1 cellular context compared by ENCODE assay signal in the genomic region with DNA sequence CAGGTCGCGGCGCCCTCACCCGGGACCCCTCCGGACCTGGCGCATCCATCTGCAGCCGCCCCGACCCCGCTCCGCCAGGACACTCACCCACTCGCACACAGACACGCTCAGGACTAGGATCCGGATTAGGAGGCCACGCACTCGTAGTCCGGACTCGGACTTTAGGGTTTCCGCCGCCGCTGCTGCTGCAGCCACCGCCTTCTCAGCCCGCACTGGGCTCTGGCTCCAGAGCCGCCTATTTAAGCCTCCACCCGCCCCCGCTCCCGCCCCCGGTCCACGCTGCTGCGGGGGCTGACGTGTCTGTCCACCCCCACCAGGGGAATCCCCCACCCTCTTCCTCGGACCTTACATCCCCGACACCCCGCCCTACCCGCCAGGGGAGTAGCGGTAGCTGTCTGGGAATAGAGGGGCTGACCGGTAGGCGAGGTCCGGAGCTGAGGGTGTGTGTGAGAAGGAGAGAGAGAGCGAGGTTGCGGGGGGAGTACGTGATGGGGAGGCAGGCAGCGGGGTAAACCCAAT.
A peak's percentile ranks its signal among the peaks of the same experiment; 100 is the strongest.
TF ChIP-seq lines count a peak whose summit lies in the region.

A gene with protein sequence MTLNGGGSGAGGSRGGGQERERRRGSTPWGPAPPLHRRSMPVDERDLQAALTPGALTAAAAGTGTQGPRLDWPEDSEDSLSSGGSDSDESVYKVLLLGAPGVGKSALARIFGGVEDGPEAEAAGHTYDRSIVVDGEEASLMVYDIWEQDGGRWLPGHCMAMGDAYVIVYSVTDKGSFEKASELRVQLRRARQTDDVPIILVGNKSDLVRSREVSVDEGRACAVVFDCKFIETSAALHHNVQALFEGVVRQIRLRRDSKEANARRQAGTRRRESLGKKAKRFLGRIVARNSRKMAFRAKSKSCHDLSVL (minus strand): TSS at position 214 of the 519 bp plus-strand sequence. CDS start 356 bp downstream, outside the sequence.

TF ChIP-seq in H1, 55 proteins besides CTCF, POLR2A, EP300 and RAD21 (continued from another document):
- TF ChIP-seq, protein P1, sequence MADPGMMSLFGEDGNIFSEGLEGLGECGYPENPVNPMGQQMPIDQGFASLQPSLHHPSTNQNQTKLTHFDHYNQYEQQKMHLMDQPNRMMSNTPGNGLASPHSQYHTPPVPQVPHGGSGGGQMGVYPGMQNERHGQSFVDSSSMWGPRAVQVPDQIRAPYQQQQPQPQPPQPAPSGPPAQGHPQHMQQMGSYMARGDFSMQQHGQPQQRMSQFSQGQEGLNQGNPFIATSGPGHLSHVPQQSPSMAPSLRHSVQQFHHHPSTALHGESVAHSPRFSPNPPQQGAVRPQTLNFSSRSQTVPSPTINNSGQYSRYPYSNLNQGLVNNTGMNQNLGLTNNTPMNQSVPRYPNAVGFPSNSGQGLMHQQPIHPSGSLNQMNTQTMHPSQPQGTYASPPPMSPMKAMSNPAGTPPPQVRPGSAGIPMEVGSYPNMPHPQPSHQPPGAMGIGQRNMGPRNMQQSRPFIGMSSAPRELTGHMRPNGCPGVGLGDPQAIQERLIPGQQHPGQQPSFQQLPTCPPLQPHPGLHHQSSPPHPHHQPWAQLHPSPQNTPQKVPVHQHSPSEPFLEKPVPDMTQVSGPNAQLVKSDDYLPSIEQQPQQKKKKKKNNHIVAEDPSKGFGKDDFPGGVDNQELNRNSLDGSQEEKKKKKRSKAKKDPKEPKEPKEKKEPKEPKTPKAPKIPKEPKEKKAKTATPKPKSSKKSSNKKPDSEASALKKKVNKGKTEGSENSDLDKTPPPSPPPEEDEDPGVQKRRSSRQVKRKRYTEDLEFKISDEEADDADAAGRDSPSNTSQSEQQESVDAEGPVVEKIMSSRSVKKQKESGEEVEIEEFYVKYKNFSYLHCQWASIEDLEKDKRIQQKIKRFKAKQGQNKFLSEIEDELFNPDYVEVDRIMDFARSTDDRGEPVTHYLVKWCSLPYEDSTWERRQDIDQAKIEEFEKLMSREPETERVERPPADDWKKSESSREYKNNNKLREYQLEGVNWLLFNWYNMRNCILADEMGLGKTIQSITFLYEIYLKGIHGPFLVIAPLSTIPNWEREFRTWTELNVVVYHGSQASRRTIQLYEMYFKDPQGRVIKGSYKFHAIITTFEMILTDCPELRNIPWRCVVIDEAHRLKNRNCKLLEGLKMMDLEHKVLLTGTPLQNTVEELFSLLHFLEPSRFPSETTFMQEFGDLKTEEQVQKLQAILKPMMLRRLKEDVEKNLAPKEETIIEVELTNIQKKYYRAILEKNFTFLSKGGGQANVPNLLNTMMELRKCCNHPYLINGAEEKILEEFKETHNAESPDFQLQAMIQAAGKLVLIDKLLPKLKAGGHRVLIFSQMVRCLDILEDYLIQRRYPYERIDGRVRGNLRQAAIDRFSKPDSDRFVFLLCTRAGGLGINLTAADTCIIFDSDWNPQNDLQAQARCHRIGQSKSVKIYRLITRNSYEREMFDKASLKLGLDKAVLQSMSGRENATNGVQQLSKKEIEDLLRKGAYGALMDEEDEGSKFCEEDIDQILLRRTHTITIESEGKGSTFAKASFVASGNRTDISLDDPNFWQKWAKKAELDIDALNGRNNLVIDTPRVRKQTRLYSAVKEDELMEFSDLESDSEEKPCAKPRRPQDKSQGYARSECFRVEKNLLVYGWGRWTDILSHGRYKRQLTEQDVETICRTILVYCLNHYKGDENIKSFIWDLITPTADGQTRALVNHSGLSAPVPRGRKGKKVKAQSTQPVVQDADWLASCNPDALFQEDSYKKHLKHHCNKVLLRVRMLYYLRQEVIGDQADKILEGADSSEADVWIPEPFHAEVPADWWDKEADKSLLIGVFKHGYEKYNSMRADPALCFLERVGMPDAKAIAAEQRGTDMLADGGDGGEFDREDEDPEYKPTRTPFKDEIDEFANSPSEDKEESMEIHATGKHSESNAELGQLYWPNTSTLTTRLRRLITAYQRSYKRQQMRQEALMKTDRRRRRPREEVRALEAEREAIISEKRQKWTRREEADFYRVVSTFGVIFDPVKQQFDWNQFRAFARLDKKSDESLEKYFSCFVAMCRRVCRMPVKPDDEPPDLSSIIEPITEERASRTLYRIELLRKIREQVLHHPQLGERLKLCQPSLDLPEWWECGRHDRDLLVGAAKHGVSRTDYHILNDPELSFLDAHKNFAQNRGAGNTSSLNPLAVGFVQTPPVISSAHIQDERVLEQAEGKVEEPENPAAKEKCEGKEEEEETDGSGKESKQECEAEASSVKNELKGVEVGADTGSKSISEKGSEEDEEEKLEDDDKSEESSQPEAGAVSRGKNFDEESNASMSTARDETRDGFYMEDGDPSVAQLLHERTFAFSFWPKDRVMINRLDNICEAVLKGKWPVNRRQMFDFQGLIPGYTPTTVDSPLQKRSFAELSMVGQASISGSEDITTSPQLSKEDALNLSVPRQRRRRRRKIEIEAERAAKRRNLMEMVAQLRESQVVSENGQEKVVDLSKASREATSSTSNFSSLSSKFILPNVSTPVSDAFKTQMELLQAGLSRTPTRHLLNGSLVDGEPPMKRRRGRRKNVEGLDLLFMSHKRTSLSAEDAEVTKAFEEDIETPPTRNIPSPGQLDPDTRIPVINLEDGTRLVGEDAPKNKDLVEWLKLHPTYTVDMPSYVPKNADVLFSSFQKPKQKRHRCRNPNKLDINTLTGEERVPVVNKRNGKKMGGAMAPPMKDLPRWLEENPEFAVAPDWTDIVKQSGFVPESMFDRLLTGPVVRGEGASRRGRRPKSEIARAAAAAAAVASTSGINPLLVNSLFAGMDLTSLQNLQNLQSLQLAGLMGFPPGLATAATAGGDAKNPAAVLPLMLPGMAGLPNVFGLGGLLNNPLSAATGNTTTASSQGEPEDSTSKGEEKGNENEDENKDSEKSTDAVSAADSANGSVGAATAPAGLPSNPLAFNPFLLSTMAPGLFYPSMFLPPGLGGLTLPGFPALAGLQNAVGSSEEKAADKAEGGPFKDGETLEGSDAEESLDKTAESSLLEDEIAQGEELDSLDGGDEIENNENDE (IDR thresholded peaks at IDR 0.05; ENCODE audit: insufficient replicate concordance, low read length) = no peak
- no peak for TF ChIP-seq CEBPB (IDR thresholded peaks at IDR 0.05; ENCODE audit: low read depth, low read length)
- TF ChIP-seq EZH2 (IDR thresholded peaks at IDR 0.05; ENCODE audit: low read depth, low read length, severe bottlenecking) = peak; percentile 81
